In the genomic region with DNA sequence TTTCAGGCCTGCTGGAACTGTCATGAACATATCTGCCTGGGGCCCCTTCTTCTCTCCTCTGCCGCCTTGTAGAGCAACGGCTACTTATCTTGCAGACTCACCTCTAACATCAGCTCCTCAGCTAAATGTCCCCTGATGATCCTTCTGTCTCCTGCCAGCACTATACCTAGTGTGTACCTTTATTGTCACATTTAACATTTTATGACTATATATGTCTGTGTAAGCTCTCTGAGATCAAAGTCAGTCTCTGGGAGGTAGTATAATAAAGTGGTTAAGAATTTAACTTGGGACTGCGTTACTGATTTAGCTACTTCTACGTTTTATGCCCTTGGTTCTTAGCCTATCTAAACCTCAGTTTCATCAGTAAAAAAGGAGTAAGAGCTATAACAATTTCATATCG, we compare ENCODE assay signal across 13 cellular contexts. TPM values are rescaled to one million over a fixed set of nuclear protein-coding genes. Genes with fewer than 3 reads are reported as not detected.
A peak's percentile ranks its signal among the peaks of the same experiment; 100 is the strongest.
DNase-seq lines count a peak whose midpoint lies in the region; ATAC-seq and TF ChIP-seq lines count a peak whose summit lies in the region.
"Had no signal": no experiment of that assay in that cellular context is flagged by ENCODE, and none has a peak within 500 bp of the region (broad histone marks: within the 10 kb centered on the region; RNA-seq: fewer than 3 reads in every experiment).

No MANE protein-coding gene starts in this region.

- POLR2A ChIA-PET in PC-3 (lab: Charles Lee; ENCODE audit: unreplicated experiment): no interaction called here

- H3K27me3 ChIP-seq in DOHH2 (ENCODE audit: control insufficient read depth, low read length) (no peaks in the 10 kb centered on the region), PC-3 (ENCODE audit: low read length) (no peaks in the 10 kb centered on the region)

- H4K20me1 ChIP-seq in DOHH2 (ENCODE audit: control insufficient read depth, insufficient read depth, low read depth, low read length) (peaks cover 16% of the 10 kb centered on the region; the same call in 1 of the 2 replicates), PC-3 (ENCODE audit: low read length) (peaks cover 38% of the 10 kb centered on the region)

- H3K9me2 ChIP-seq in DOHH2 (replicated peaks; ENCODE audit: control insufficient read depth, low read length) (no peaks in the 10 kb centered on the region), PC-3 (replicated peaks; ENCODE audit: low read length) (no peaks in the 10 kb centered on the region)

- H3K4me1 ChIP-seq in DOHH2 (ENCODE audit: control insufficient read depth, low read length) (peaks cover 38% of the 10 kb centered on the region), PC-3 (ENCODE audit: insufficient read depth, low read length) (peaks cover 15% of the 10 kb centered on the region)

- BruUV-seq in PC-3 (replicated peaks; lab: Mats Ljungman, UMichigan): no TSS peak

- intact Hi-C loops in PC-3 (cut with micrococcal nuclease): loop anchor here (2.0 kb wide), 1 partner anchor 13 kb away; no protein-coding TSS in a partner anchor

- H3K4me3 ChIP-seq in DOHH2 (ENCODE audit: low read length): peak overlapping the region; percentile 97
- peak overlapping the region; percentile 91 for H3K4me3 ChIP-seq in PC-3 (ENCODE audit: low read length)
- peak overlapping the region; percentile 91 for H3K4me3 ChIP-seq in fibroblast of mammary gland (ENCODE audit: control insufficient read depth, low read depth, low read length)
- peak overlapping the region; percentile 83 for H3K4me3 ChIP-seq in retinal pigment epithelial cell (ENCODE audit: low read length)

- TF ChIP-seq CTCF in DOHH2 (IDR thresholded peaks at IDR 0.05; ENCODE audit: low read depth, low read length, poor library complexity, severe bottlenecking) (no peak), PC-3 (conservative IDR thresholded peaks at IDR 0.05; ENCODE audit: low read depth, low read length) (no peak), fibroblast of mammary gland (conservative IDR thresholded peaks at IDR 0.05; ENCODE audit: control insufficient read depth, insufficient read depth, low read depth, low read length) (no peak), retinal pigment epithelial cell (conservative IDR thresholded peaks at IDR 0.05; ENCODE audit: low read depth, low read length) (no peak)

- H3K9me3 ChIP-seq in DOHH2 (ENCODE audit: control insufficient read depth, insufficient read depth, low read length) (peaks cover 7% of the 10 kb centered on the region; the same call in 1 of the 2 replicates), PC-3 (ENCODE audit: low read length) (no peaks in the 10 kb centered on the region)

- CTCF ChIA-PET in PC-3 (lab: Charles Lee): interaction anchor here (0.5 kb wide), 1 partner anchor 22 kb away, joined by 3 read pairs; no protein-coding TSS in a partner anchor

- H3F3A ChIP-seq in DOHH2 (ENCODE audit: control insufficient read depth, insufficient read depth): no peaks in the 10 kb centered on the region
- H3F3A ChIP-seq in PC-3 (ENCODE audit: low read length, unreplicated experiment): no peaks in the 10 kb centered on the region

- H3K36me3 ChIP-seq in DOHH2 (ENCODE audit: control insufficient read depth, low read length): peaks cover 69% of the 10 kb centered on the region
- H3K36me3 ChIP-seq in PC-3 (ENCODE audit: low read depth, low read length): peaks cover 22% of the 10 kb centered on the region

- H3K4me2 ChIP-seq in DOHH2 (ENCODE audit: low read length) (peak overlapping the region; percentile 94), PC-3 (ENCODE audit: low read length) (peak overlapping the region; percentile 97)

- peaks cover 70% of the 10 kb centered on the region for H3K79me2 ChIP-seq in DOHH2 (ENCODE audit: control insufficient read depth, low read length)
- H3K79me2 ChIP-seq in PC-3 (ENCODE audit: low read length): peaks cover 62% of the 10 kb centered on the region

- H3K9ac ChIP-seq in PC-3 (ENCODE audit: low read length): peak overlapping the region; percentile 94; the same call in 1 of the 2 replicates

- ATAC-seq in PC-3: no peak

- no peak overlapping the region for H3K27ac ChIP-seq in DOHH2 (ENCODE audit: low read depth, low read length)
- H3K27ac ChIP-seq in PC-3 (ENCODE audit: low read length): no peak overlapping the region
- H3K27ac ChIP-seq: WERI-Rb-1 had no signal

- DNase-seq in PC-3: no peak
- no peak for DNase-seq in fibroblast of mammary gland (ENCODE audit: low read depth)
- no peak for DNase-seq in retinal pigment epithelial cell (ENCODE audit: low read depth)
- DNase-seq in glomerular visceral epithelial cell (ENCODE audit: extremely low spot score): no peak
- no peak for DNase-seq in NCI-H774 (lab: John Stamatoyannopoulos, UW)
- DNase-seq in NCI-H748 treated with DMSO at 0.1 percent for 48 hours (lab: John Stamatoyannopoulos, UW): no peak
- no peak for DNase-seq in DMS153 treated with DMSO at 0.1 percent for 48 hours (lab: John Stamatoyannopoulos, UW; ENCODE audit: unreplicated experiment)
- DNase-seq: DMS 273 treated with DMSO at 0.1 percent for 48 hours, hippocampal formation, NCI-H1105, WERI-Rb-1 had no signal

- H2AFZ ChIP-seq in PC-3 (ENCODE audit: low read length): no peak overlapping the region

RNA-seq across cellular contexts. Expression of gene TMED7, which starts 2.2 kb away (rescaled TPM):
- 234 and 278 TPM in 2 replicates for total RNA-seq in PC-3 (2014; rRNA removed)

RNA-seq across cellular contexts. Expression of gene TICAM2, which starts 21.4 kb away (rescaled TPM):
- 3.9 and 5.0 TPM in 2 replicates for total RNA-seq in PC-3 (2014; rRNA removed)
- total RNA-seq: activated T-helper 2 cell treated with anti-CD3 and anti-CD28 coated beads, Interferon-gamma antibody, Interleukin-2, Interleukin-4, amounts not matched to agents 10 μg/mL and 5 μg/mL and 100 μg/mL, durations not matched to agents 14 hours and 24 hours and 36 hours had no signal
